19 cellular contexts compared by ENCODE assay signal in the genomic region with DNA sequence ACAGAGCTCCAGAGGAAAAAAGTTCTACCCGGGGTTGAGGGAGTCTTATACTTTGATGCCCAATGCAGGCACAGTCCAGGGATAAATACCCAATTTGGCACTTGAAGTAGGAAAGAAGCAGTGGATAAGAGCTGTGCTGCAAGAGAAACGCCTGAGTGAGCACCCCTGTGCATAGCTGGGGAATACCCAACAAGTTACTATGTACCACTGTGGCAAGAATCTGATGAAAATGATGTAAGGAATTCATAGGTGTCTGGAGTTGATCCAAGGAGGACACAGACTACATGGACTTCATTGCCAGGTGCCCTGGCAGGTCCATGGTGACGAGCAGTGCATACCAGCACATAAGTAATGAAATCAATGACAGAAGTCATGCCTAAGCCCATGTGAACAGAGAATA.
"Had no signal": no experiment of that assay in that cellular context is flagged by ENCODE, and none has a peak within 500 bp of the region (broad histone marks: within the 10 kb centered on the region; RNA-seq: fewer than 3 reads in every experiment).

No MANE protein-coding gene starts in this region.

- H3K4me1 Mint-ChIP-seq: immature natural killer cell; naive thymus-derived CD8-positive, alpha-beta T cell had no signal

- H3K27ac ChIP-seq: esophagus squamous epithelium, gastroesophageal sphincter, neutrophil, psoas muscle, spleen, tibial artery, upper lobe of right lung, vagina had no signal

- H3K9me3 ChIP-seq: esophagus squamous epithelium, gastroesophageal sphincter, mucosa of descending colon, neutrophil, psoas muscle, spleen, tibial artery, upper lobe of right lung, vagina had no signal

- H3K36me3 ChIP-seq: esophagus squamous epithelium, neutrophil, spleen, tibial artery, upper lobe of right lung, vagina had no signal

- H3K4me3 ChIP-seq: esophagus squamous epithelium, gastroesophageal sphincter, mucosa of descending colon, psoas muscle, spleen, tibial artery, upper lobe of right lung, vagina had no signal

- H3K27me3 Mint-ChIP-seq: naive thymus-derived CD8-positive, alpha-beta T cell had no signal

- H3K4me1 ChIP-seq: esophagus squamous epithelium, gastroesophageal sphincter, psoas muscle, spleen, tibial artery, upper lobe of right lung, vagina had no signal

- H3K36me3 Mint-ChIP-seq: immature natural killer cell; naive thymus-derived CD8-positive, alpha-beta T cell had no signal

- H3K4me3 Mint-ChIP-seq: immature natural killer cell; naive thymus-derived CD8-positive, alpha-beta T cell had no signal

- H3K27ac Mint-ChIP-seq: immature natural killer cell; naive thymus-derived CD8-positive, alpha-beta T cell had no signal

- DNase-seq: dermis blood vessel endothelial cell; esophagus squamous epithelium; foreskin fibroblast; immature natural killer cell; kidney; mucosa of descending colon; naive thymus-derived CD8-positive, alpha-beta T cell; psoas muscle; spleen; stimulated activated CD4-positive, alpha-beta T cell treated with anti-CD3 and anti-CD28 coated beads, Interleukin-15, amount 100 ng/mL, for 24 hours; stimulated activated CD4-positive, alpha-beta T cell treated with anti-CD3 and anti-CD28 coated beads, Interleukin-1b, Interleukin-23, amount 100 ng/mL, for 48 hours; stimulated activated naive CD4-positive, alpha-beta T cell; tibial artery; upper lobe of right lung had no signal

- H3K27me3 ChIP-seq: esophagus squamous epithelium, gastroesophageal sphincter, neutrophil, spleen, tibial artery, upper lobe of right lung, vagina had no signal

- ATAC-seq: gastroesophageal sphincter; left lobe of liver; mucosa of descending colon; naive thymus-derived CD8-positive, alpha-beta T cell; psoas muscle; sciatic nerve; upper lobe of right lung had no signal
